In genomic region chr5:17878541-17878940, GRCh38 we compare ENCODE assay signal across 20 cellular contexts.
"Had no signal": no experiment of that assay in that cellular context is flagged by ENCODE, and none has a peak within 500 bp of the region (broad histone marks: within the 10 kb centered on the region; RNA-seq: fewer than 3 reads in every experiment).

No MANE protein-coding gene starts in this region.

- H3K36me3 Mint-ChIP-seq: IgD-negative memory B cell had no signal

- H3K9ac ChIP-seq: KMS-11, SK-N-SH had no signal

- H3K4me3 Mint-ChIP-seq: IgD-negative memory B cell had no signal

- H3K9me3 ChIP-seq: SK-N-SH had no signal

- H3K4me2 ChIP-seq: KMS-11, SK-N-SH had no signal

- DNase-seq: MM.1S, NCI-H1092 treated with DMSO at 0.1 percent for 48 hours, NCI-H1436, NCI-H187, NCI-H2029, NCI-H2081 treated with DMSO at 0.1 percent for 48 hours, NCI-H2171, NCI-H226, NCI-H446, NCI-H510A, NCI-H524 treated with DMSO at 0.1 percent for 48 hours, NCI-H774, SHP77, SK-N-SH had no signal

- H3K4me1 Mint-ChIP-seq: IgD-negative memory B cell had no signal

- H3K4me3 ChIP-seq: K562 had no signal

- H3K27ac Mint-ChIP-seq: IgD-negative memory B cell had no signal

- H3K9me3 Mint-ChIP-seq: IgD-negative memory B cell had no signal

- H3K27ac ChIP-seq: HL-60, KMS-11, RWPE1 had no signal

- ATAC-seq: K562, Panc1 had no signal
